ENCODE assay signal across 26 cellular contexts in the genomic region with DNA sequence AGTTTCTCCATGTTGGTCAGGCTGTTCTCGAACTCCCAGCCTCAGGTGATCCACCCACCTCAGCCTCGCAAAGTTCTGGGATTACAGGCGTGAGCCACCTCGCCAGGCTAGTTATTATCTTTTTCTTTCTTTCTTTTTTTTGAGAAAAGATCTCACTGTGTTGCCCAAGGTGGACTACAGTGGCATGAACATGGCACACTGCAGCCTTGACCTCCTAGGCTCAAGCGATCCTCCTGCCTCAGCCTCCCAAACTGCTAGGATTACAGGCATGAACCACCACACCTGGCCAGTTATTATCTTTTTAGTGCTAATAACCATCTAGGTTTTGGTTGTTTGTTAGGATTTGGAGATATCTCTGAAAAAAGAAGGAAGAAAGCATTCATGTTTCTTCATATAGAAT.
"Had no signal": no experiment of that assay in that cellular context is flagged by ENCODE, and none has a peak within 500 bp of the region (broad histone marks: within the 10 kb centered on the region; RNA-seq: fewer than 3 reads in every experiment).

No MANE protein-coding gene starts in this region.

- H3K4me1 ChIP-seq: SJSA1 had no signal

- H3K36me3 ChIP-seq: MG63, SJSA1 had no signal

- H3K9me3 ChIP-seq: MG63, SJSA1 had no signal

- ATAC-seq: T-cell had no signal

- DNase-seq: Karpas-422, KG1, MG63, NCI-H1092, NCI-H1105 treated with DMSO at 0.1 percent for 48 hours, NCI-H1417 treated with DMSO at 0.1 percent for 48 hours, NCI-H146, NCI-H1694 treated with DMSO at 0.1 percent for 48 hours, NCI-H1930, NCI-H2081, NCI-H2171, NCI-H226, NCI-H446, NCI-H510A, NCI-H524 treated with DMSO at 0.1 percent for 48 hours, NCI-H69, NCI-H774, OCI-M1, Right ventricle myocardium superior, SIG-M5, SW 1271, T-cell had no signal

- H3K27ac ChIP-seq: HL-60, SJSA1, SK-N-MC had no signal

- FAIRE-seq: HTR-8/SVneo had no signal

- H3K27me3 ChIP-seq: MG63, SJSA1 had no signal

- H3K4me3 ChIP-seq: MG63, SJSA1, SK-N-MC had no signal
